In the genomic region with DNA sequence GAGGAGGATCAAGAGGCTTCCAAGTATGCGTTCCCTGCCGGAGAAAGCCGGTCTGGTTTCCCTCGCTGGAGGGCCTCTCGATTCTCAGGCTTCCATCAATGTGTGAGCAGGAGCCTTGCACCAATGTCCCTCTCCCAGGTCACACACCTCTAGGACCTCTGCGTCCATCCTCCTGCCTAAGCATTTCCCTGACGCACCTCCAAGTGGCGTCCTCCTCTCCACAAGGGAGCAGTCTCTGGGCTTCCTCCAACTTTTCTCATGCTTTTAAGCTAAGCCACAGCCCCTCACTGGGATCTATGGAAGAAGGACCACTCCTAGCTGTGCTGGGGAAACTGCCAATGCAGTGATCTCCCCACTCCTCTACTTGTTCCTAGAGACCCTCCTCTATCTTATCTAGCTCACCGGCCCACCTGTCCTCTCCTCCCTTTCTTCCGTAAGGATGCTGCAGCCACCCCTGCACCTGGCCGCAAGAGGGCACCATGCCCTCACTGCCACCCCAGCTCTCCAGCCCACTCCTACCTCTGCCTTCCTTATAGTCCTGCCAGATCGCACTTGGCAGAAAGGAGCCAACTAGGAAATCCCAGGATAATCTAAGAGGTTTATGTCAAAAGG, we compare ENCODE assay signal across 8 cellular contexts.
DNase-seq lines count a peak whose midpoint lies in the region; ATAC-seq and TF ChIP-seq lines count a peak whose summit lies in the region.

No MANE protein-coding gene starts in this region.

- TF ChIP-seq CTCF in GM10266 (IDR thresholded peaks at IDR 0.05; ENCODE audit: control insufficient read depth, insufficient read depth, low read depth, missing control alignments): peak; percentile 50
- TF ChIP-seq CTCF in activated CD8-positive, alpha-beta T cell treated with anti-CD3 and anti-CD28 coated beads for 36 hours (IDR thresholded peaks at IDR 0.05): peak; percentile 74

- intact Hi-C loops in activated CD8-positive, alpha-beta T cell treated with anti-CD3 and anti-CD28 coated beads for 36 hours (cut with micrococcal nuclease): no loop called here

- H3K4me1 Mint-ChIP-seq in activated CD8-positive, alpha-beta T cell treated with anti-CD3 and anti-CD28 coated beads for 36 hours (ENCODE audit: low read depth): peaks cover 5% of the 10 kb centered on the region

- H3K27ac Mint-ChIP-seq in activated CD8-positive, alpha-beta T cell treated with anti-CD3 and anti-CD28 coated beads for 36 hours: no peak overlapping the region

- CTCF ChIA-PET in activated CD8-positive, alpha-beta T cell treated with anti-CD3 and anti-CD28 coated beads for 36 hours (lab: Charles Lee): interaction anchor here (0.7 to 1.7 kb wide), 12 partner anchors 8 to 700 kb away, joined by 3 to 8 read pairs (median 4); partner anchors contain the start of gene LRFN2

- H3K4me3 Mint-ChIP-seq in activated CD8-positive, alpha-beta T cell treated with anti-CD3 and anti-CD28 coated beads for 36 hours: no peak overlapping the region

- no peaks in the 10 kb centered on the region for H3K36me3 Mint-ChIP-seq in activated CD8-positive, alpha-beta T cell treated with anti-CD3 and anti-CD28 coated beads for 36 hours (ENCODE audit: low read depth)

- H3K27me3 Mint-ChIP-seq in activated CD8-positive, alpha-beta T cell treated with anti-CD3 and anti-CD28 coated beads for 36 hours: peaks cover 15% of the 10 kb centered on the region

- peak; percentile 61 for ATAC-seq in activated CD8-positive, alpha-beta T cell treated with anti-CD3 and anti-CD28 coated beads for 36 hours
- no peak for ATAC-seq in GM19455 (IDR thresholded peaks at IDR 0.05; ENCODE audit: unreplicated experiment)
- ATAC-seq in HG02870 (IDR thresholded peaks at IDR 0.05; ENCODE audit: unreplicated experiment): no peak
- ATAC-seq in HG02938 (IDR thresholded peaks at IDR 0.05; ENCODE audit: unreplicated experiment): no peak

- no peak for DNase-seq in GM10266 (ENCODE audit: extremely low spot score)
- peak; percentile 56 for DNase-seq in NCI-H146 (lab: John Stamatoyannopoulos, UW)
- DNase-seq in activated CD8-positive, alpha-beta T cell treated with anti-CD3 and anti-CD28 coated beads for 36 hours: peak; percentile 59
- peak; percentile 43 for DNase-seq in germinal center (ENCODE audit: low spot score)
- DNase-seq in stimulated activated CD4-positive, alpha-beta T cell treated with anti-CD3 and anti-CD28 coated beads, Interleukin-12 subunit alpha, Interleukin-12 subunit beta, amount 100 ng/mL, for 48 hours (ENCODE audit: low read depth in 2 of 3, low spot score in 1 of 3): peak in 2 of 3 donors; percentile 6 to 22

- POLR2A ChIA-PET in activated CD8-positive, alpha-beta T cell treated with anti-CD3 and anti-CD28 coated beads for 36 hours (lab: Charles Lee): no interaction called here

- H3K9me3 Mint-ChIP-seq in activated CD8-positive, alpha-beta T cell treated with anti-CD3 and anti-CD28 coated beads for 36 hours: no peaks in the 10 kb centered on the region
